In genomic region chr3:106068386-106068785, GRCh38 we compare ENCODE assay signal across 1 cellular context.
TF ChIP-seq lines count a peak whose summit lies in the region.

No MANE protein-coding gene starts in this region.

TF ChIP-seq in endothelial cell of umbilical vein, 7 proteins besides CTCF, POLR2A, EP300 and RAD21 (continued from another document):
- TF ChIP-seq FOS (IDR thresholded peaks at IDR 0.05; ENCODE audit: borderline replicate concordance, insufficient read depth, low read length) = no peak
- TF ChIP-seq, protein P1, sequence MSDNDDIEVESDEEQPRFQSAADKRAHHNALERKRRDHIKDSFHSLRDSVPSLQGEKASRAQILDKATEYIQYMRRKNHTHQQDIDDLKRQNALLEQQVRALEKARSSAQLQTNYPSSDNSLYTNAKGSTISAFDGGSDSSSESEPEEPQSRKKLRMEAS (IDR thresholded peaks at IDR 0.05; ENCODE audit: insufficient read depth, insufficient read length) = no peak
- no peak for TF ChIP-seq GATA2 (IDR thresholded peaks at IDR 0.05; ENCODE audit: insufficient read depth, insufficient read length, low read depth, low read length)
- TF ChIP-seq MYC (IDR thresholded peaks at IDR 0.05; ENCODE audit: low read depth, low read length) = no peak
